16 cellular contexts compared by ENCODE assay signal in genomic region chr16:87541882-87542234, GRCh38. TPM values are rescaled to one million over a fixed set of nuclear protein-coding genes. Genes with fewer than 3 reads are reported as not detected.
A peak's percentile ranks its signal among the peaks of the same experiment; 100 is the strongest.
DNase-seq lines count a peak whose midpoint lies in the region; ATAC-seq and TF ChIP-seq lines count a peak whose summit lies in the region.
"Had no signal": no experiment of that assay in that cellular context is flagged by ENCODE, and none has a peak within 500 bp of the region (broad histone marks: within the 10 kb centered on the region; RNA-seq: fewer than 3 reads in every experiment).

No MANE protein-coding gene starts in this region.

- no peak overlapping the region for H2AFZ ChIP-seq in mammary epithelial cell (ENCODE audit: low read depth, low read length)
- no peak overlapping the region for H2AFZ ChIP-seq in mesenchymal stem cell (ENCODE audit: low read depth, low read length)

- no peak overlapping the region for H3K14ac ChIP-seq in mesenchymal stem cell (ENCODE audit: low read length in 2 of 2)

- peaks cover 27% of the 10 kb centered on the region for H3K27me3 Mint-ChIP-seq in MCF 10A (ENCODE audit: insufficient read depth, unreplicated experiment)
- H3K27me3 Mint-ChIP-seq in activated T-helper 2 cell treated with anti-CD3 and anti-CD28 coated beads, Interferon-gamma antibody, Interleukin-2, Interleukin-4, amounts not matched to agents 10 μg/mL and 5 μg/mL and 100 μg/mL, durations not matched to agents 14 hours and 24 hours and 36 hours (ENCODE audit: low read depth) = peaks cover 19% of the 10 kb centered on the region

- intact Hi-C loops in MCF 10A (cut with micrococcal nuclease) (no loop called here), mammary epithelial cell (cut with micrococcal nuclease) (no loop called here), dorsolateral prefrontal cortex (cut with DNase I) (no loop called here), aorta (cut with DNase I) (loop anchor here (1.0 to 10.0 kb wide), 7 partner anchors 23 to 150 kb away; partner anchors contain the start of genes MAP1LC3B (in 2 of the 2) and ZCCHC14 (in 2 of the 2))
- intact Hi-C loops in activated T-helper 2 cell treated with anti-CD3 and anti-CD28 coated beads, Interferon-gamma antibody, Interleukin-2, Interleukin-4, amounts not matched to agents 10 μg/mL and 5 μg/mL and 100 μg/mL, durations not matched to agents 14 hours and 24 hours and 36 hours (cut with micrococcal nuclease) = no loop called here

- H3K4me2 ChIP-seq in mammary epithelial cell (ENCODE audit: insufficient read depth, low read depth, low read length) = no peak overlapping the region
- H3K4me2 ChIP-seq in mesenchymal stem cell (ENCODE audit: low read length, poor library complexity, severe bottlenecking) = no peak overlapping the region

- H2BK120ac ChIP-seq in mesenchymal stem cell (ENCODE audit: low read depth, low read length) = no peak overlapping the region

- H3K4ac ChIP-seq in mesenchymal stem cell (ENCODE audit: low read depth in 1 of 2, low read length in 2 of 2) = no peak overlapping the region

- H3K4me3 Mint-ChIP-seq in MCF 10A (ENCODE audit: unreplicated experiment) = no peak overlapping the region
- no peak overlapping the region for H3K4me3 Mint-ChIP-seq in activated T-helper 2 cell treated with anti-CD3 and anti-CD28 coated beads, Interferon-gamma antibody, Interleukin-2, Interleukin-4, amounts not matched to agents 10 μg/mL and 5 μg/mL and 100 μg/mL, durations not matched to agents 14 hours and 24 hours and 36 hours (ENCODE audit: low read depth)
- H3K4me3 Mint-ChIP-seq: effector memory CD8-positive, alpha-beta T cell; H9 had no signal

- no peaks in the 10 kb centered on the region for H3K79me2 ChIP-seq in mammary epithelial cell (ENCODE audit: insufficient read depth, low read length)

- H3K18ac ChIP-seq in mesenchymal stem cell (ENCODE audit: low read depth in 1 of 2, low read length in 2 of 2) = no peak overlapping the region

- no peaks in the 10 kb centered on the region for H3K79me1 ChIP-seq in mesenchymal stem cell (replicated peaks; ENCODE audit: low read length, poor library complexity, severe bottlenecking)

- dilution Hi-C loops in mammary epithelial cell (cut with HindIII; ENCODE audit: low sequenced_read_pairs) = loop anchor here (5.0 kb wide), 1 partner anchor 80 kb away; no protein-coding TSS in a partner anchor

- H4K91ac ChIP-seq in mesenchymal stem cell (ENCODE audit: low read length) = no peak overlapping the region

- H2BK15ac ChIP-seq in mesenchymal stem cell (ENCODE audit: low read depth, poor library complexity, severe bottlenecking) = no peak overlapping the region

- peak; percentile 39 for ATAC-seq in aorta (ENCODE audit: low FRiP score)
- ATAC-seq in GM21381 (IDR thresholded peaks at IDR 0.05; ENCODE audit: unreplicated experiment) = no peak
- ATAC-seq: effector memory CD8-positive, alpha-beta T cell; stimulated activated naive CD8-positive, alpha-beta T cell treated with anti-CD3 and anti-CD28 coated beads, Interleukin-15, Interleukin-2, amounts not matched to agents 100 U/mL and 50 U/mL, for 24 hours had no signal

- no peak overlapping the region for H2AK5ac ChIP-seq in mesenchymal stem cell (ENCODE audit: low read length, severe bottlenecking)

- no peaks in the 10 kb centered on the region for H4K20me1 ChIP-seq in mammary epithelial cell (ENCODE audit: insufficient read depth, low read length)

- H3K27me3 ChIP-seq in mammary epithelial cell (ENCODE audit: insufficient read depth, low read length) = peaks cover 5% of the 10 kb centered on the region
- peaks cover 0 to 19% (median 0%) of the 10 kb centered on the region in 45 donors for H3K27me3 ChIP-seq in dorsolateral prefrontal cortex
- peaks cover 0 to 65% of the 10 kb centered on the region in 2 experiments for H3K27me3 ChIP-seq in mesenchymal stem cell (ENCODE audit: control insufficient read depth in 1 of 2, insufficient read depth in 1 of 2, low read length in 2 of 2)
- H3K27me3 ChIP-seq in aorta (ENCODE audit: control insufficient read depth in 1 of 2, insufficient read depth in 2 of 2, low read length in 1 of 2) = no peaks in the 10 kb centered on the region

- H3K9me3 Mint-ChIP-seq in MCF 10A (ENCODE audit: unreplicated experiment) = no peaks in the 10 kb centered on the region
- H3K9me3 Mint-ChIP-seq in activated T-helper 2 cell treated with anti-CD3 and anti-CD28 coated beads, Interferon-gamma antibody, Interleukin-2, Interleukin-4, amounts not matched to agents 10 μg/mL and 5 μg/mL and 100 μg/mL, durations not matched to agents 14 hours and 24 hours and 36 hours = peaks cover 4% of the 10 kb centered on the region
- H3K9me3 Mint-ChIP-seq: effector memory CD8-positive, alpha-beta T cell had no signal

- H3K27ac ChIP-seq in mammary epithelial cell (ENCODE audit: insufficient read depth, low read depth, low read length) (no peak overlapping the region), dorsolateral prefrontal cortex (peak overlapping the region in 56 of 59 donors; percentile 45 to 93 (median 83)), mesenchymal stem cell (ENCODE audit: low read length, poor library complexity, severe bottlenecking) (no peak overlapping the region), aorta (ENCODE audit: low read depth in 1 of 2, low read length in 2 of 2) (peak overlapping the region; percentile 18 to 97)
- H3K27ac ChIP-seq: HL-60, SK-N-MC had no signal

- CTCF ChIA-PET in MCF 10A (lab: Yijun Ruan, JAX) = interaction anchor here (1.3 to 2.0 kb wide), 2 partner anchors 93 to 94 kb away, joined by 3 to 10 read pairs; no protein-coding TSS in a partner anchor
- CTCF ChIA-PET in mammary epithelial cell (lab: Charles Lee; ENCODE audit: low non-redundant PET) = no interaction called here

- no peaks in the 10 kb centered on the region for H3K4me1 Mint-ChIP-seq in MCF 10A (ENCODE audit: insufficient read depth, unreplicated experiment)
- peaks cover 5% of the 10 kb centered on the region for H3K4me1 Mint-ChIP-seq in activated T-helper 2 cell treated with anti-CD3 and anti-CD28 coated beads, Interferon-gamma antibody, Interleukin-2, Interleukin-4, amounts not matched to agents 10 μg/mL and 5 μg/mL and 100 μg/mL, durations not matched to agents 14 hours and 24 hours and 36 hours (ENCODE audit: low read depth)

- H3K23ac ChIP-seq in mesenchymal stem cell (ENCODE audit: low read length in 2 of 2) = no peak overlapping the region

- H2BK12ac ChIP-seq in mesenchymal stem cell (ENCODE audit: low read length in 2 of 2) = no peak overlapping the region

- no TSS peak for BruUV-seq in MCF 10A (replicated peaks; lab: Mats Ljungman, UMichigan)
- BruUV-seq in mammary epithelial cell (replicated peaks; lab: Mats Ljungman, UMichigan) = no TSS peak

- no peak overlapping the region for H3K4me3 ChIP-seq in mammary epithelial cell (replicated peaks in 1 of 3; ENCODE audit: insufficient read depth in 1 of 3, low read depth in 2 of 3, low read length in 3 of 3)
- peak overlapping the region in 53 of 59 donors; percentile 3 to 62 (median 45) for H3K4me3 ChIP-seq in dorsolateral prefrontal cortex
- peak overlapping the region in 1 of 2 experiments; percentile 4 for H3K4me3 ChIP-seq in mesenchymal stem cell (ENCODE audit: insufficient read depth in 1 of 2, low read depth in 1 of 2, low read length in 2 of 2)
- peak overlapping the region in 1 of 2 donors; percentile 2 for H3K4me3 ChIP-seq in aorta (ENCODE audit: low read length in 2 of 2)
- H3K4me3 ChIP-seq: SK-N-MC had no signal

- no peaks in the 10 kb centered on the region for H3K4me1 ChIP-seq in mammary epithelial cell (ENCODE audit: insufficient read depth, low read length)
- peaks cover 2% of the 10 kb centered on the region for H3K4me1 ChIP-seq in mesenchymal stem cell (ENCODE audit: control insufficient read depth, insufficient read depth, low read depth, low read length)
- H3K4me1 ChIP-seq in aorta (ENCODE audit: control insufficient read depth in 1 of 2, insufficient read depth in 2 of 2, low read length in 2 of 2) = no peaks in the 10 kb centered on the region

- H3K9ac ChIP-seq in mammary epithelial cell (ENCODE audit: insufficient read depth, low read length) (no peak overlapping the region), mesenchymal stem cell (ENCODE audit: low read length) (peak overlapping the region; percentile 83)

- no peak overlapping the region for H2BK5ac ChIP-seq in mesenchymal stem cell (ENCODE audit: low read depth, low read length, poor library complexity, severe bottlenecking)

- no peaks in the 10 kb centered on the region for H3K36me3 Mint-ChIP-seq in MCF 10A (ENCODE audit: insufficient read depth, unreplicated experiment)
- no peaks in the 10 kb centered on the region for H3K36me3 Mint-ChIP-seq in activated T-helper 2 cell treated with anti-CD3 and anti-CD28 coated beads, Interferon-gamma antibody, Interleukin-2, Interleukin-4, amounts not matched to agents 10 μg/mL and 5 μg/mL and 100 μg/mL, durations not matched to agents 14 hours and 24 hours and 36 hours (ENCODE audit: low read depth)

- H3K36me3 ChIP-seq in mammary epithelial cell (ENCODE audit: insufficient read depth, low read length) (no peaks in the 10 kb centered on the region), mesenchymal stem cell (ENCODE audit: control insufficient read depth in 1 of 2, insufficient read depth in 2 of 2, low read depth in 1 of 2, low read length in 2 of 2) (no peaks in the 10 kb centered on the region), aorta (ENCODE audit: control insufficient read depth in 1 of 2, insufficient read depth in 2 of 2, low read length in 1 of 2) (no peaks in the 10 kb centered on the region)

- H4K8ac ChIP-seq in mesenchymal stem cell (ENCODE audit: low read length) = no peak overlapping the region

- TF ChIP-seq CTCF in MCF 10A (IDR thresholded peaks at IDR 0.05; ENCODE audit: unreplicated experiment) (no peak), mammary epithelial cell (conservative IDR thresholded peaks at IDR 0.05 in 1 of 2, IDR thresholded peaks at IDR 0.05 in 1 of 2; ENCODE audit: extremely low read depth in 1 of 2, insufficient read depth in 1 of 2, low read depth in 1 of 2, low read length in 2 of 2) (no peak), dorsolateral prefrontal cortex (IDR thresholded peaks at IDR 0.05 in 54 of 56, conservative IDR thresholded peaks at IDR 0.05 in 2 of 56; ENCODE audit: low read depth in 1 of 56, partially characterized antibody in 56 of 56) (no peak)

- POLR2A ChIA-PET in MCF 10A (lab: Yijun Ruan, JAX) = no interaction called here

- WGBS in mammary epithelial cell (ENCODE audit: low coverage, missing lambda C conversion rate) = 21% methylated on average over 7 of the region's 10 CpGs
- 81% methylated on average over 10 of the region's 10 CpGs for WGBS in mesenchymal stem cell
- 6 to 9% methylated on average over 10 of the region's 10 CpGs for WGBS in aorta, 2 donors

- DNase-seq in MCF 10A (ENCODE audit: unreplicated experiment) (peak; percentile 43), mammary epithelial cell (no peak), dorsolateral prefrontal cortex (no peak), mesenchymal stem cell (no peak), aorta (peak; percentile 83 to 84), activated gamma-delta T cell (lab: John Stamatoyannopoulos, UW) (no peak)
- DNase-seq in activated T-helper 2 cell treated with anti-CD3 and anti-CD28 coated beads, Interferon-gamma antibody, Interleukin-2, Interleukin-4, amounts not matched to agents 10 μg/mL and 5 μg/mL and 100 μg/mL, durations not matched to agents 14 hours and 24 hours and 36 hours (ENCODE audit: low spot score) = no peak
- DNase-seq: activated CD4-positive, alpha-beta T cell treated with anti-CD3 and anti-CD28 coated beads, Interleukin-2, amount 50 U/mL, for 1 hour; effector memory CD8-positive, alpha-beta T cell; H9; kidney; NCI-H2081; stimulated activated naive CD8-positive, alpha-beta T cell treated with anti-CD3 and anti-CD28 coated beads, Interleukin-15, Interleukin-2, amounts not matched to agents 100 U/mL and 50 U/mL, for 24 hours had no signal

- no peak overlapping the region for H3K27ac Mint-ChIP-seq in MCF 10A (ENCODE audit: low read depth, unreplicated experiment)
- no peak overlapping the region for H3K27ac Mint-ChIP-seq in activated T-helper 2 cell treated with anti-CD3 and anti-CD28 coated beads, Interferon-gamma antibody, Interleukin-2, Interleukin-4, amounts not matched to agents 10 μg/mL and 5 μg/mL and 100 μg/mL, durations not matched to agents 14 hours and 24 hours and 36 hours
- H3K27ac Mint-ChIP-seq: effector memory CD8-positive, alpha-beta T cell; H9 had no signal

- H3K9me3 ChIP-seq in mammary epithelial cell (replicated peaks; ENCODE audit: insufficient read depth, low read length) (no peaks in the 10 kb centered on the region), mesenchymal stem cell (ENCODE audit: control insufficient read depth, low read length) (peaks cover 11% of the 10 kb centered on the region), aorta (ENCODE audit: control insufficient read depth, low read length) (no peaks in the 10 kb centered on the region)

- in situ Hi-C loops in mammary epithelial cell (cut with MboI; ENCODE audit: low sequenced_read_pairs in 2 of 2) = no loop called here

RNA-seq across cellular contexts. Expression of gene ZCCHC14, which starts 49.0 kb away (rescaled TPM):
- total RNA-seq in MCF 10A (2022) (23.3 and 28.2 TPM in 2 replicates), mammary epithelial cell (10 to 100 TPM in 1 of 2 donors, 1 to 10 TPM in 1; 7.0 to 15.8 TPM), dorsolateral prefrontal cortex (10 to 100 TPM; 25.1 to 60.3 (median 37.0) TPM), aorta (10 to 100 TPM; 32.5 to 42.5 TPM)
- polyA plus RNA-seq in mammary epithelial cell (4.7 TPM), aorta (10 to 100 TPM in 1 of 2 donors, 1 to 10 TPM in 1; 6.6 to 23.1 TPM)
- 8.1 TPM for polyA minus RNA-seq in mammary epithelial cell
- 24.1 TPM for polyA plus RNA-seq in mesenchymal stem cell (2013, experiment 1 of 2)
- polyA plus RNA-seq in mesenchymal stem cell (2013, experiment 2 of 2) = 23.5 TPM
- total RNA-seq in activated T-helper 2 cell treated with anti-CD3 and anti-CD28 coated beads, Interferon-gamma antibody, Interleukin-2, Interleukin-4, amounts not matched to agents 10 μg/mL and 5 μg/mL and 100 μg/mL, durations not matched to agents 14 hours and 24 hours and 36 hours = 7.4 and 8.0 TPM in 2 replicates

Comparison
In these comparisons a context has a peak if more than half of its experiments do, and no peak if none do; other contexts are left out.
1. DNase-seq: peak in MCF 10A (single experiment) and aorta (2 of 2); none in mammary epithelial cell (single experiment), dorsolateral prefrontal cortex (0 of 10), mesenchymal stem cell (single experiment), activated gamma-delta T cell (single experiment) and activated T-helper 2 cell treated with anti-CD3 and anti-CD28 coated beads, Interferon-gamma antibody, Interleukin-2, Interleukin-4, amounts not matched to agents 10 μg/mL and 5 μg/mL and 100 μg/mL, durations not matched to agents 14 hours and 24 hours and 36 hours (single experiment).
2. H3K27ac ChIP-seq: peak in dorsolateral prefrontal cortex (56 of 59) and aorta (2 of 2); none in mammary epithelial cell (single experiment) and mesenchymal stem cell (single experiment).
3. H3K4me3 ChIP-seq: peak in dorsolateral prefrontal cortex (53 of 59); none in mammary epithelial cell (0 of 3).
4. intact Hi-C loops: an anchor here in aorta (1.0 to 10.0 kb wide); none called in MCF 10A, mammary epithelial cell, dorsolateral prefrontal cortex and activated T-helper 2 cell treated with anti-CD3 and anti-CD28 coated beads, Interferon-gamma antibody, Interleukin-2, Interleukin-4, amounts not matched to agents 10 μg/mL and 5 μg/mL and 100 μg/mL, durations not matched to agents 14 hours and 24 hours and 36 hours.